ENCODE assay signal across 8 cellular contexts in the genomic region with DNA sequence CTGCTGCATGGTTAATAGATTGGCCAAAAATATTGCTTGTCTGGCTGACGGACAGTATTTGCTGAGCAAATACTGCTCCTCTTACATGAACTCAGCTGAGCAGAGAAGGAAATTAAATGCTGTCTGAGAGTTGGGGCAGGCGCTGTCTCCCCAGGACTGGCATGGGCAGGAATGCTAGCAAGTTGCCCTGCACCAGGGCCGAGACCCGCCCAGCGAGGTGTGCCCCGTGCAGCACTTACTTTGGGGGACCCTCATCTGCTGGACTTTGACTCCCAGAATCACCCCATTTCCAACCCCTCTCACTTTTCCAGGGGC. TPM values are rescaled to one million over a fixed set of nuclear protein-coding genes. Genes with fewer than 3 reads are reported as not detected.
DNase-seq lines count a peak whose midpoint lies in the region; ATAC-seq and TF ChIP-seq lines count a peak whose summit lies in the region.

No MANE protein-coding gene starts in this region.

- H3K9me3 ChIP-seq in left lung (no peaks in the 10 kb centered on the region), thoracic aorta (no peaks in the 10 kb centered on the region)

- peak overlapping the region; percentile 85 for H3K4me3 Mint-ChIP-seq in activated CD4-positive, alpha-beta T cell treated with anti-CD3 and anti-CD28 coated beads, Interleukin-2, amount 10 ng/mL, durations not matched to agents 7 days and 5 days
- peak overlapping the region; percentile 77 for H3K4me3 Mint-ChIP-seq in activated naive CD8-positive, alpha-beta T cell treated with anti-CD3 and anti-CD28 coated beads, Interleukin-2, amount 10 ng/mL, durations not matched to agents 7 days and 5 days

- no peak for DNase-seq in activated CD4-positive, alpha-beta T cell treated with anti-CD3 and anti-CD28 coated beads, Interleukin-2, amount 10 ng/mL, durations not matched to agents 7 days and 5 days
- no peak for DNase-seq in activated CD4-positive, alpha-beta T cell treated with anti-CD3 and anti-CD28 coated beads for 1 hour
- no peak for DNase-seq in activated naive CD8-positive, alpha-beta T cell treated with anti-CD3 and anti-CD28 coated beads, Interleukin-2, amount 10 ng/mL, durations not matched to agents 7 days and 5 days
- DNase-seq in left lung (peak in 1 of 2 donors; percentile 67), thoracic aorta (ENCODE audit: low spot score) (no peak)
- no peak for DNase-seq in stimulated activated CD4-positive, alpha-beta T cell treated with anti-CD3 and anti-CD28 coated beads, Interleukin-1b, Interleukin-23, amount 100 ng/mL, for 48 hours
- no peak for DNase-seq in stimulated activated CD4-positive, alpha-beta T cell treated with anti-CD3 and anti-CD28 coated beads, Interleukin-4, amount 100 ng/mL, for 1 hour

- H3K4me1 ChIP-seq in left lung (peaks cover 23 to 77% of the 10 kb centered on the region in 2 donors), thoracic aorta (ENCODE audit: control insufficient read depth in 1 of 2, low read depth in 2 of 2) (peaks cover 29 to 56% of the 10 kb centered on the region in 2 donors)

- H3K27me3 ChIP-seq in left lung = no peaks in the 10 kb centered on the region
- no peaks in the 10 kb centered on the region for H3K27me3 ChIP-seq in thoracic aorta (replicated peaks; ENCODE audit: insufficient read depth)

- no peaks in the 10 kb centered on the region for H3K9me3 Mint-ChIP-seq in activated CD4-positive, alpha-beta T cell treated with anti-CD3 and anti-CD28 coated beads, Interleukin-2, amount 10 ng/mL, durations not matched to agents 7 days and 5 days
- no peaks in the 10 kb centered on the region for H3K9me3 Mint-ChIP-seq in activated naive CD8-positive, alpha-beta T cell treated with anti-CD3 and anti-CD28 coated beads, Interleukin-2, amount 10 ng/mL, durations not matched to agents 7 days and 5 days

- no peak for ATAC-seq in activated naive CD8-positive, alpha-beta T cell treated with anti-CD3 and anti-CD28 coated beads, Interleukin-2, amount 10 ng/mL, durations not matched to agents 7 days and 5 days (ENCODE audit: low read depth)
- ATAC-seq in left lung (peak; percentile 8), thoracic aorta (ENCODE audit: insufficient number of reproducible peaks, low FRiP score, low read depth) (no peak), HG03469 (IDR thresholded peaks at IDR 0.05; ENCODE audit: unreplicated experiment) (no peak)

- H3K36me3 Mint-ChIP-seq in activated CD4-positive, alpha-beta T cell treated with anti-CD3 and anti-CD28 coated beads, Interleukin-2, amount 10 ng/mL, durations not matched to agents 7 days and 5 days (ENCODE audit: low read depth) = peaks cover 10% of the 10 kb centered on the region
- H3K36me3 Mint-ChIP-seq in activated naive CD8-positive, alpha-beta T cell treated with anti-CD3 and anti-CD28 coated beads, Interleukin-2, amount 10 ng/mL, durations not matched to agents 7 days and 5 days = peaks cover 6% of the 10 kb centered on the region

- TF ChIP-seq CTCF in left lung (IDR thresholded peaks at IDR 0.05) (no peak), thoracic aorta (IDR thresholded peaks at IDR 0.05) (no peak)

- H3K27ac Mint-ChIP-seq in activated CD4-positive, alpha-beta T cell treated with anti-CD3 and anti-CD28 coated beads, Interleukin-2, amount 10 ng/mL, durations not matched to agents 7 days and 5 days = peak overlapping the region; percentile 88
- H3K27ac Mint-ChIP-seq in activated naive CD8-positive, alpha-beta T cell treated with anti-CD3 and anti-CD28 coated beads, Interleukin-2, amount 10 ng/mL, durations not matched to agents 7 days and 5 days = peak overlapping the region; percentile 79

- peaks cover 54% of the 10 kb centered on the region for H3K4me1 Mint-ChIP-seq in activated CD4-positive, alpha-beta T cell treated with anti-CD3 and anti-CD28 coated beads, Interleukin-2, amount 10 ng/mL, durations not matched to agents 7 days and 5 days
- H3K4me1 Mint-ChIP-seq in activated naive CD8-positive, alpha-beta T cell treated with anti-CD3 and anti-CD28 coated beads, Interleukin-2, amount 10 ng/mL, durations not matched to agents 7 days and 5 days = peaks cover 30% of the 10 kb centered on the region

- H3K36me3 ChIP-seq in left lung (no peaks in the 10 kb centered on the region), thoracic aorta (no peaks in the 10 kb centered on the region)

- POLR2A ChIA-PET in activated CD4-positive, alpha-beta T cell treated with anti-CD3 and anti-CD28 coated beads, Interleukin-2, amount 10 ng/mL, durations not matched to agents 7 days and 5 days (lab: Charles Lee) = no interaction called here
- POLR2A ChIA-PET in activated naive CD8-positive, alpha-beta T cell treated with anti-CD3 and anti-CD28 coated beads, Interleukin-2, amount 10 ng/mL, durations not matched to agents 7 days and 5 days (lab: Charles Lee) = interaction anchor here (1.2 kb wide), 1 partner anchor 16 kb away, joined by 4 read pairs; no protein-coding TSS in a partner anchor

- intact Hi-C loops in left lung (cut with DNase I) = no loop called here

- CTCF ChIA-PET in activated CD4-positive, alpha-beta T cell treated with anti-CD3 and anti-CD28 coated beads, Interleukin-2, amount 10 ng/mL, durations not matched to agents 7 days and 5 days (lab: Charles Lee) = no interaction called here

- H3K27ac ChIP-seq in left lung = no peak overlapping the region
- no peak overlapping the region for H3K27ac ChIP-seq in thoracic aorta

- H3K4me3 ChIP-seq in left lung (peak overlapping the region; percentile 61 to 64), thoracic aorta (peak overlapping the region; percentile 94)

- no peaks in the 10 kb centered on the region for H3K27me3 Mint-ChIP-seq in activated CD4-positive, alpha-beta T cell treated with anti-CD3 and anti-CD28 coated beads, Interleukin-2, amount 10 ng/mL, durations not matched to agents 7 days and 5 days
- H3K27me3 Mint-ChIP-seq in activated naive CD8-positive, alpha-beta T cell treated with anti-CD3 and anti-CD28 coated beads, Interleukin-2, amount 10 ng/mL, durations not matched to agents 7 days and 5 days = no peaks in the 10 kb centered on the region

RNA-seq across cellular contexts. Expression of a gene that starts 1.4 kb away (rescaled TPM):
- total RNA-seq in activated CD4-positive, alpha-beta T cell treated with anti-CD3 and anti-CD28 coated beads, Interleukin-2, amount 10 ng/mL, durations not matched to agents 7 days and 5 days = 10 to 100 TPM; 49.8 to 51.1 TPM
- 10 to 100 TPM; 67.1 to 67.2 TPM for total RNA-seq in activated naive CD8-positive, alpha-beta T cell treated with anti-CD3 and anti-CD28 coated beads, Interleukin-2, amount 10 ng/mL, durations not matched to agents 7 days and 5 days
- total RNA-seq in left lung (10 to 100 TPM; 44.7 to 49.4 TPM), thoracic aorta (10 to 100 TPM; 20.2 to 22.5 TPM)
